ENCODE assay signal across 11 cellular contexts in the genomic region with DNA sequence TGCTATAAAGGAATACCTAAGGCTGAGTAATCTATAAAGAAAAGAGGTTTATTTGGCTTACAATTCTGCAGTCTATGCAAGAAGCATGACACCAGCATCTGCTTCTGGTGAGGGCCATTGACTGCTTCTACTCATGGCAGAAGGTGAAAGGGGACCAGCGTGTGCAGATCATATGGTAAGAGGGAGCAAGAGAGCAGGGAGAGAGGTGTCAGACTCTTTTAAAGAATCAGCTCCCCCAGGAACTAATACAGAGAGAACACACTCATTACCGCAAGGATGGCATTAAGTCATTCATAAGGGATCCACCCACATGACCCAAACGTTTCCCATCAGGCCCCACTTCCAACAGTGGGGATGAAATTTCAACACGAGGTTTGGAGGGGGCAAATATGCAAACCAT. TPM values are rescaled to one million over a fixed set of nuclear protein-coding genes. Genes with fewer than 3 reads are reported as not detected.
"Had no signal": no experiment of that assay in that cellular context is flagged by ENCODE, and none has a peak within 500 bp of the region (broad histone marks: within the 10 kb centered on the region; RNA-seq: fewer than 3 reads in every experiment).

No MANE protein-coding gene starts in this region.

- H2AFZ ChIP-seq: GM23248 had no signal

- H3K27ac ChIP-seq: GM23248, HL-60, KMS-11 had no signal

- H3K4me3 ChIP-seq: GM23248, HAP-1 had no signal

- H3K36me3 ChIP-seq: HAP-1 had no signal

- H3K9ac ChIP-seq: GM23248, KMS-11 had no signal

- ATAC-seq: HCT116 had no signal

- H3K4me2 ChIP-seq: KMS-11 had no signal

- H3K9me3 ChIP-seq: HAP-1 had no signal

- H3K4me1 ChIP-seq: HAP-1 had no signal

- DNase-seq: GM23248, GOT3, H7, HFFc6, IMR-90, KBM-7 had no signal

RNA-seq across cellular contexts. Expression of a gene that starts 3.5 kb away (rescaled TPM):
- total RNA-seq: GM23248, HT1080 had no signal
- polyA plus RNA-seq: GM23248 had no signal
